ENCODE assay signal across 8 cellular contexts in the genomic region with DNA sequence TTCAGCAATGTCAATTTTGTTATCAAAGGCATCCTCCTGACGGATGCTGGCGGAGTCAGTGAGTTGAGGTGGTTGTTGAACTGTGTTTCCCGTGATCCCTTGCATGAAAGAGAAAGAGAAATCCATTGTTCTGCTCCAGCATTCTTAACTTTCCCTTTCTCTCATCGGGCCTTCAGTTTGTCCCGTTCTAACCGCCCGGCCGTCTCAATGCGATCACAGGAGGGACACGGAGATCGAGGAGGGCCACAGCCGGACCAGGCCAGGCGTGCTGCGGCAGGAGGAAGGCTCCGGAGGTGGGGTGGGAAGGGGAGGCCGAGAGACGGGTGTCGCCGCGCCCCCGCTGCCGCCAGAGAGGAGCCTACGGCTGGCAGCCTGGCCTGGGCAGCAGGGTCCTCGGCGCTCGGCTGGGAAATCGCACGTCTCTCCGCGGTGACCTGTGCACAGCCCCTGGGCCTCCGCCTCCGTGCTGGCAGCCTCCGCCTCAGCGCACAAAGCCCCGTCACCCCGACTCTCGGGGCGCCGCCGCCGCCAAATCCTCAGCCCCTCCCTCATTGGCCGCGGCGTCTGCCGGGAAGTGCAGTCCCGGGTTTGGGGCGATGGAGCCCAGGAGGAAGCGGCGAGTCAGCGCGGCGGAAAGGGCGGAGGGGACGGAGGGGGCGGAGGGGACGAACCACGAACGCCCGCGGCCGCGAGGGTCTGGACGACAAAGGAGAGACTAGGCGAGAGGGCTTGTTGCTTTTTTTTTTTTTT. TPM values are rescaled to one million over a fixed set of nuclear protein-coding genes. Genes with fewer than 3 reads are reported as not detected.
DNase-seq lines count a peak whose midpoint lies in the region; ATAC-seq and TF ChIP-seq lines count a peak whose summit lies in the region.

No MANE protein-coding gene starts in this region.

- no peak overlapping the region for H3K27ac ChIP-seq in SU-DHL-6 (ENCODE audit: low read depth, low read length)
- H3K27ac ChIP-seq in adipose tissue (ENCODE audit: low read depth, low read length), result peak overlapping the region; percentile 65
- H3K27ac ChIP-seq in heart right ventricle, result peak overlapping the region; percentile 93 to 100 (median 98)
- peak overlapping the region; percentile 88 to 98 for H3K27ac ChIP-seq in tibial artery

- intact Hi-C loops in heart right ventricle (cut with DNase I), result no loop called here
- intact Hi-C loops in tibial artery (cut with DNase I; ENCODE audit: low total_unique reads), result no loop called here

- DNase-seq in heart right ventricle, result peak; percentile 85 to 86
- peak; percentile 75 for DNase-seq in pons (ENCODE audit: low spot score)
- peak; percentile 76 to 86 for DNase-seq in tibial artery

- H4K20me1 ChIP-seq in SU-DHL-6 (ENCODE audit: low read depth, low read length), result no peaks in the 10 kb centered on the region

- no peaks in the 10 kb centered on the region for H3K9me3 ChIP-seq in SU-DHL-6 (ENCODE audit: insufficient read depth, low read length)
- no peaks in the 10 kb centered on the region for H3K9me3 ChIP-seq in heart right ventricle
- H3K9me3 ChIP-seq in tibial artery, result no peaks in the 10 kb centered on the region

- WGBS in adipose tissue, 3 donors, result 0 to 1% (median 1%) methylated on average over 50 to 64 of the region's 64 CpGs
- 1% methylated on average over 53 to 64 of the region's 64 CpGs for WGBS in heart right ventricle, 2 donors

- peak; percentile 85 for ATAC-seq in GM18498 (IDR thresholded peaks at IDR 0.05; ENCODE audit: unreplicated experiment)
- peak; percentile 79 for ATAC-seq in HG03175 (IDR thresholded peaks at IDR 0.05; ENCODE audit: unreplicated experiment)
- ATAC-seq in heart right ventricle, result peak; percentile 95 to 97 (median 97)
- no peak for ATAC-seq in GM21515 (IDR thresholded peaks at IDR 0.05; ENCODE audit: unreplicated experiment)

- H3K4me2 ChIP-seq in SU-DHL-6 (ENCODE audit: low read depth, low read length, poor library complexity, severe bottlenecking), result peak overlapping the region; percentile 27

- no peak overlapping the region for H3K4me3 ChIP-seq in SU-DHL-6 (ENCODE audit: insufficient read depth, low read length, poor library complexity, severe bottlenecking)
- H3K4me3 ChIP-seq in heart right ventricle, result peak overlapping the region; percentile 59 to 96 (median 84)
- H3K4me3 ChIP-seq in tibial artery, result peak overlapping the region; percentile 65 to 77

- peak overlapping the region; percentile 54 for H2AFZ ChIP-seq in SU-DHL-6 (ENCODE audit: low read depth, low read length, severe bottlenecking)

- no peaks in the 10 kb centered on the region for H3F3A ChIP-seq in SU-DHL-6 (ENCODE audit: insufficient read depth)

- H3K9ac ChIP-seq in SU-DHL-6 (ENCODE audit: low read length), result no peak overlapping the region

- H3K4me1 ChIP-seq in heart right ventricle, result peaks cover 0 to 18% (median 5%) of the 10 kb centered on the region in 9 donors
- H3K4me1 ChIP-seq in tibial artery, result peaks cover 0 to 19% (median 5%) of the 10 kb centered on the region in 4 donors

- H3K79me2 ChIP-seq in SU-DHL-6 (ENCODE audit: insufficient read depth, low read length), result no peaks in the 10 kb centered on the region

- H3K36me3 ChIP-seq in SU-DHL-6 (ENCODE audit: low read length), result no peaks in the 10 kb centered on the region
- no peaks in the 10 kb centered on the region for H3K36me3 ChIP-seq in heart right ventricle
- no peaks in the 10 kb centered on the region for H3K36me3 ChIP-seq in tibial artery

- no peaks in the 10 kb centered on the region for H3K27me3 ChIP-seq in SU-DHL-6 (ENCODE audit: low read length)
- H3K27me3 ChIP-seq in heart right ventricle, result no peaks in the 10 kb centered on the region
- no peaks in the 10 kb centered on the region for H3K27me3 ChIP-seq in tibial artery

- no peak for TF ChIP-seq CTCF in SU-DHL-6 (IDR thresholded peaks at IDR 0.05; ENCODE audit: insufficient read depth, low read length, poor library complexity, severe bottlenecking)
- TF ChIP-seq CTCF in heart right ventricle (IDR thresholded peaks at IDR 0.05), result no peak
- TF ChIP-seq CTCF in tibial artery (IDR thresholded peaks at IDR 0.05), result no peak

- no peaks in the 10 kb centered on the region for H3K9me2 ChIP-seq in SU-DHL-6 (replicated peaks; ENCODE audit: insufficient read depth, low read length)

RNA-seq across cellular contexts. Expression of gene SOST, which starts 38.1 kb away (rescaled TPM):
- not detected for polyA plus RNA-seq in adipose tissue
- total RNA-seq in heart right ventricle, result under 1 TPM in 1 of 10 donors, not detected in 9; 0.14 TPM
- under 1 TPM in 1 of 2 donors, not detected in 1; 0.03 TPM for polyA plus RNA-seq in heart right ventricle

RNA-seq across cellular contexts. Expression of gene DUSP3, which starts 58.3 kb away (rescaled TPM):
- 10 to 100 TPM; 25.2 to 52.0 (median 36.2) TPM for polyA plus RNA-seq in adipose tissue
- 100 to 1,000 TPM; 222 to 359 (median 297) TPM for total RNA-seq in heart right ventricle
- 100 to 1,000 TPM; 119 to 371 TPM for polyA plus RNA-seq in heart right ventricle

RNA-seq across cellular contexts. Expression of gene MEOX1, which starts 58.8 kb away (rescaled TPM):
- polyA plus RNA-seq in adipose tissue, result 10 to 100 TPM in 2 of 3 donors, 1 to 10 TPM in 1; 1.7 to 30.4 (median 27.6) TPM
- 10 to 100 TPM in 8 of 10 donors, 1 to 10 TPM in 2; 6.4 to 20.7 (median 12.3) TPM for total RNA-seq in heart right ventricle
- 10 to 100 TPM; 17.0 to 25.3 TPM for polyA plus RNA-seq in heart right ventricle

RNA-seq across cellular contexts. Expression of gene CFAP97D1, which starts 59.7 kb away (rescaled TPM):
- polyA plus RNA-seq in adipose tissue (not detected), heart right ventricle (not detected)
- total RNA-seq in heart right ventricle, result under 1 TPM in 3 of 10 donors, not detected in 7; 0.07 to 0.09 (median 0.09) TPM
